17 cellular contexts compared by ENCODE assay signal in the genomic region with DNA sequence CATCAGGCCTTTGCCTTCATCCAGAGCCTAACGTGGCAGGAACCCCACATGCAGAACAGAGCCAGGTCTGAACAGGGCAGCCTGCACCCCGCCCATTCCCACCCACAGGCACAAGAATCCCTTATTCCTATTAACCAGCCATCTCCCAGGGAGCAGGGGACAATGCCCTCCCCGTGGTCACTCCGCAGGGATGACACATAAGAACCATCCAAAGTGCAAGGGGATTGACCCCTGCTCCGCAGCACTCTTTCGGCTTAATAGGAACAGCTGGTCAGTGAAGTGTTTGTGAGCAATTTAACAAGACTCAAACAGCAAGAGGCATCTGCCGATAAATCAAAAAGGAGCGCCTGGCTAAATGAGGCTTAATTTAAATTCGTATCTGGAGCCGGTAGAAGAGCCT.
"Had no signal": no experiment of that assay in that cellular context is flagged by ENCODE, and none has a peak within 500 bp of the region (broad histone marks: within the 10 kb centered on the region; RNA-seq: fewer than 3 reads in every experiment).

No MANE protein-coding gene starts in this region.

- H3K27me3 ChIP-seq: ascending aorta, esophagus squamous epithelium, tibial artery, vagina had no signal

- DNase-seq: activated CD4-positive, alpha-beta T cell treated with anti-CD3 and anti-CD28 coated beads for 1 hour; activated CD4-positive, alpha-beta T cell treated with anti-CD3 and anti-CD28 coated beads, Interleukin-2, amount 50 U/mL, for 48 hours; activated gamma-delta T cell; activated naive CD8-positive, alpha-beta T cell treated with anti-CD3 and anti-CD28 coated beads, Interleukin-2, amount 10 ng/mL, durations not matched to agents 7 days and 5 days; activated T-cell treated with anti-CD3 and anti-CD28 coated beads, Interleukin-2, amount 50 U/mL, for 48 hours; esophagus squamous epithelium; foreskin fibroblast; immature natural killer cell; left cardiac atrium; midbrain; naive B cell; right cardiac atrium; tibial artery had no signal

- H3K9me3 ChIP-seq: ascending aorta, esophagus squamous epithelium, vagina had no signal

- H3K4me3 ChIP-seq: ascending aorta, esophagus squamous epithelium, lung, smooth muscle cell, tibial artery, vagina had no signal

- H3K27ac ChIP-seq: ascending aorta, esophagus squamous epithelium, tibial artery, vagina had no signal

- H3K36me3 ChIP-seq: ascending aorta, esophagus squamous epithelium, tibial artery, vagina had no signal

- H3K4me1 ChIP-seq: ascending aorta, esophagus squamous epithelium, tibial artery, vagina had no signal

- H3K4me2 ChIP-seq: smooth muscle cell had no signal

- ATAC-seq: left cardiac atrium, right cardiac atrium had no signal
